22 cellular contexts compared by ENCODE assay signal in the genomic region with DNA sequence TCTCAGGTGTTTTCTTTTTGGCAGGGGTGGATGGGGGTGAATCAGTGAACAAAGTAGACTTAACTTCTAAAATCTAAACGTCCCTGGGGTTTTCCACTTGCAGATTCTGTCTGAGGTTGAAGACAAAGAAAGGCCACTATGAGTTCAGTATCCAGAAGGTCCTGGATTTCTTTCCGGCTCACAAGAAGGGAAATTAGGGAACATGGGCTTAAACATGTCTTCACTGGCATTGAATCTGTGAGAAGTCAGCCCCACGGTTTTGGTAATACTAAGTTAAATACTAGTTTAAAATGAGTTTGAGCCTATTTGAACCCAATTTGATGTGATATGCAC.
"Had no signal": no experiment of that assay in that cellular context is flagged by ENCODE, and none has a peak within 500 bp of the region (broad histone marks: within the 10 kb centered on the region; RNA-seq: fewer than 3 reads in every experiment).

No MANE protein-coding gene starts in this region.

- H3K4me1 Mint-ChIP-seq: activated CD4-positive, alpha-beta memory T cell treated with anti-CD3 and anti-CD28 coated beads, Interleukin-2, amount 10 ng/mL, durations not matched to agents 7 days and 5 days; activated CD8-positive, alpha-beta memory T cell treated with anti-CD3 and anti-CD28 coated beads, Interleukin-2, amount 10 ng/mL, durations not matched to agents 7 days and 5 days; activated naive CD8-positive, alpha-beta T cell treated with anti-CD3 and anti-CD28 coated beads for 36 hours; T-cell had no signal

- DNase-seq: activated CD4-positive, alpha-beta memory T cell treated with anti-CD3 and anti-CD28 coated beads, Interleukin-2, amount 10 ng/mL, durations not matched to agents 7 days and 5 days; activated CD4-positive, alpha-beta T cell treated with anti-CD3 and anti-CD28 coated beads for 4 hours; activated CD8-positive, alpha-beta memory T cell treated with anti-CD3 and anti-CD28 coated beads, Interleukin-2, amount 10 ng/mL, durations not matched to agents 7 days and 5 days; activated naive CD8-positive, alpha-beta T cell treated with anti-CD3 and anti-CD28 coated beads for 36 hours; amygdala; central memory CD4-positive, alpha-beta T cell; colonic mucosa; effector CD4-positive, alpha-beta T cell; ovary; psoas muscle; right lobe of liver; stimulated activated naive CD4-positive, alpha-beta T cell; T-cell; tibial artery; uterus had no signal

- H3K27ac ChIP-seq: colonic mucosa, foreskin keratinocyte, ovary, psoas muscle, right lobe of liver, SK-N-MC, tibial artery had no signal

- H3K9me3 Mint-ChIP-seq: activated CD4-positive, alpha-beta memory T cell treated with anti-CD3 and anti-CD28 coated beads, Interleukin-2, amount 10 ng/mL, durations not matched to agents 7 days and 5 days; WTC11 had no signal

- H3K9me3 ChIP-seq: colonic mucosa, ovary, psoas muscle, right lobe of liver, tibial artery, uterus had no signal

- H3K4me3 Mint-ChIP-seq: activated CD4-positive, alpha-beta memory T cell treated with anti-CD3 and anti-CD28 coated beads, Interleukin-2, amount 10 ng/mL, durations not matched to agents 7 days and 5 days; activated CD8-positive, alpha-beta memory T cell treated with anti-CD3 and anti-CD28 coated beads, Interleukin-2, amount 10 ng/mL, durations not matched to agents 7 days and 5 days; activated naive CD8-positive, alpha-beta T cell treated with anti-CD3 and anti-CD28 coated beads for 36 hours; brain; mesothelial cell of epicardium; T-cell; WTC11 had no signal

- H3K36me3 ChIP-seq: colonic mucosa, ovary, right lobe of liver, tibial artery, uterus had no signal

- H3K27me3 ChIP-seq: colonic mucosa, foreskin keratinocyte, ovary, right lobe of liver, tibial artery, uterus had no signal

- H3K4me1 ChIP-seq: colonic mucosa, psoas muscle, right lobe of liver, uterus had no signal

- ATAC-seq: activated CD8-positive, alpha-beta memory T cell treated with anti-CD3 and anti-CD28 coated beads, Interleukin-2, amount 10 ng/mL, durations not matched to agents 7 days and 5 days; right lobe of liver; T-cell had no signal

- H3K27ac Mint-ChIP-seq: activated CD4-positive, alpha-beta memory T cell treated with anti-CD3 and anti-CD28 coated beads, Interleukin-2, amount 10 ng/mL, durations not matched to agents 7 days and 5 days; activated CD8-positive, alpha-beta memory T cell treated with anti-CD3 and anti-CD28 coated beads, Interleukin-2, amount 10 ng/mL, durations not matched to agents 7 days and 5 days; activated naive CD8-positive, alpha-beta T cell treated with anti-CD3 and anti-CD28 coated beads for 36 hours; T-cell had no signal

- H3K36me3 Mint-ChIP-seq: activated CD8-positive, alpha-beta memory T cell treated with anti-CD3 and anti-CD28 coated beads, Interleukin-2, amount 10 ng/mL, durations not matched to agents 7 days and 5 days; brain; mesothelial cell of epicardium; T-cell; WTC11 had no signal

- H3K4me3 ChIP-seq: colonic mucosa, hepatocyte, lung, ovary, psoas muscle, right lobe of liver, SK-N-MC, tibial artery, uterus had no signal
